ENCODE assay signal across 25 cellular contexts in genomic region chr16:87441886-87442580, GRCh38. TPM values are rescaled to one million over a fixed set of nuclear protein-coding genes. Genes with fewer than 3 reads are reported as not detected.
DNase-seq lines count a peak whose midpoint lies in the region; ATAC-seq, FAIRE-seq and TF ChIP-seq lines count a peak whose summit lies in the region.
"Had no signal": no experiment of that assay in that cellular context is flagged by ENCODE, and none has a peak within 500 bp of the region (broad histone marks: within the 10 kb centered on the region; RNA-seq: fewer than 3 reads in every experiment).

No MANE protein-coding gene starts in this region.

- peak; percentile 36 for DNase-seq in A673 (ENCODE audit: low spot score)
- peak; percentile 59 for DNase-seq in HCEC 1CT
- peak; percentile 39 for DNase-seq in amniotic epithelial cell (ENCODE audit: low read depth)
- DNase-seq in foreskin keratinocyte, result peak in 1 of 2 donors; percentile 19
- no peak for DNase-seq in iPS-NIHi7 (ENCODE audit: extremely low spot score)
- no peak for DNase-seq in DMS153 treated with DMSO at 0.1 percent for 48 hours (lab: John Stamatoyannopoulos, UW; ENCODE audit: unreplicated experiment)
- no peak for DNase-seq in MCF 10A (ENCODE audit: unreplicated experiment)
- no peak for DNase-seq in GM12892 (ENCODE audit: insufficient read length)
- DNase-seq: activated CD4-positive, alpha-beta T cell treated with anti-CD3 and anti-CD28 coated beads for 1 hour; activated naive CD4-positive, alpha-beta T cell treated with anti-CD3 and anti-CD28 coated beads, Interleukin-2, amount 50 U/mL, for 16 hours; activated T-cell treated with anti-CD3 and anti-CD28 coated beads, Interleukin-2, amount 50 U/mL, for 4 hours; C1 segment of cervical spinal cord; erythroblast; NCI-H1694; NCI-H2171; NCI-H526; right cardiac atrium; stimulated activated CD4-positive, alpha-beta T cell treated with anti-CD3 and anti-CD28 coated beads, Interleukin-12 subunit alpha, Interleukin-12 subunit beta, amount 100 ng/mL, for 4 hours; stimulated activated CD4-positive, alpha-beta T cell treated with anti-CD3 and anti-CD28 coated beads, Interleukin-4, amount 100 ng/mL, for 4 hours; SW 1271; upper lobe of left lung had no signal

- H3K4me1 ChIP-seq in A673 (ENCODE audit: insufficient read depth, low read length, poor library complexity, severe bottlenecking) (no peaks in the 10 kb centered on the region), foreskin keratinocyte (no peaks in the 10 kb centered on the region)

- H3K4me3 Mint-ChIP-seq in MCF 10A (ENCODE audit: unreplicated experiment), result no peak overlapping the region
- H3K4me3 Mint-ChIP-seq: activated T-cell treated with anti-CD3 and anti-CD28 coated beads, Interleukin-2, amount 50 U/mL, for 4 hours; memory B cell had no signal

- peak; percentile 45 for ATAC-seq in foreskin keratinocyte
- ATAC-seq: activated T-cell treated with anti-CD3 and anti-CD28 coated beads, Interleukin-2, amount 50 U/mL, for 4 hours; gastroesophageal sphincter; K562 had no signal

- no peak overlapping the region for H3K27ac ChIP-seq in A673 (ENCODE audit: low read depth, low read length, poor library complexity, severe bottlenecking)
- no peak overlapping the region for H3K27ac ChIP-seq in foreskin keratinocyte
- H3K27ac ChIP-seq: gastroesophageal sphincter, upper lobe of left lung had no signal

- no peaks in the 10 kb centered on the region for H3K4me1 Mint-ChIP-seq in MCF 10A (ENCODE audit: insufficient read depth, unreplicated experiment)
- H3K4me1 Mint-ChIP-seq: memory B cell had no signal

- peaks cover 41% of the 10 kb centered on the region for H3K36me3 Mint-ChIP-seq in MCF 10A (ENCODE audit: insufficient read depth, unreplicated experiment)

- TF ChIP-seq CTCF in A673 (conservative IDR thresholded peaks at IDR 0.05; ENCODE audit: low read depth, low read length), result no peak
- no peak for TF ChIP-seq CTCF in foreskin keratinocyte (conservative IDR thresholded peaks at IDR 0.05)
- no peak for TF ChIP-seq CTCF in MCF 10A (IDR thresholded peaks at IDR 0.05; ENCODE audit: unreplicated experiment)

- FAIRE-seq in GM12892 (lab: Jason Lieb, UNC), result no peak
- FAIRE-seq: G401.6, K562 had no signal

- intact Hi-C loops in A673 (cut with micrococcal nuclease; ENCODE audit: unreplicated experiment), result no loop called here
- intact Hi-C loops in MCF 10A (cut with micrococcal nuclease), result no loop called here

- TF ChIP-seq POLR2A in GM12892 (IDR thresholded peaks at IDR 0.05; ENCODE audit: low read depth, low read length), result no peak

- no peak overlapping the region for H3K4me3 ChIP-seq in A673 (ENCODE audit: low read depth, low read length, poor library complexity, severe bottlenecking)
- H3K4me3 ChIP-seq: gastroesophageal sphincter, K562, upper lobe of left lung had no signal

- CTCF ChIA-PET in A673 (lab: Charles Lee) (no interaction called here), MCF 10A (lab: Yijun Ruan, JAX) (interaction anchor here (0.6 kb wide), 1 partner anchor 93 kb away, joined by 3 read pairs; no protein-coding TSS in a partner anchor)

- no peaks in the 10 kb centered on the region for H3K27me3 Mint-ChIP-seq in MCF 10A (ENCODE audit: insufficient read depth, unreplicated experiment)

- POLR2A ChIA-PET in A673 (lab: Charles Lee; ENCODE audit: low non-redundant PET) (no interaction called here), MCF 10A (lab: Yijun Ruan, JAX) (interaction anchor here (1.0 to 1.1 kb wide), 2 partner anchors 9 to 15 kb away, joined by 3 read pairs; no protein-coding TSS in a partner anchor)

- H3K27ac Mint-ChIP-seq in MCF 10A (ENCODE audit: low read depth, unreplicated experiment), result no peak overlapping the region
- H3K27ac Mint-ChIP-seq: memory B cell had no signal

- no TSS peak for BruUV-seq in A673 (replicated peaks; lab: Mats Ljungman, UMichigan)
- BruUV-seq in MCF 10A (replicated peaks; lab: Mats Ljungman, UMichigan), result no TSS peak

- peaks cover 20% of the 10 kb centered on the region for H3K36me3 ChIP-seq in A673 (ENCODE audit: insufficient read depth, low read length, poor library complexity, severe bottlenecking)

- H3K9me3 ChIP-seq in A673 (ENCODE audit: low read depth, low read length, poor library complexity, severe bottlenecking), result no peaks in the 10 kb centered on the region
- H3K9me3 ChIP-seq: gastroesophageal sphincter, upper lobe of left lung had no signal

- no peaks in the 10 kb centered on the region for H3K9me3 Mint-ChIP-seq in MCF 10A (ENCODE audit: unreplicated experiment)
- H3K9me3 Mint-ChIP-seq: activated T-cell treated with anti-CD3 and anti-CD28 coated beads, Interleukin-2, amount 50 U/mL, for 4 hours; memory B cell had no signal

- H3K27me3 ChIP-seq in A673 (replicated peaks; ENCODE audit: insufficient read depth, low read depth, low read length, poor library complexity), result no peaks in the 10 kb centered on the region
- no peaks in the 10 kb centered on the region for H3K27me3 ChIP-seq in foreskin keratinocyte
- H3K27me3 ChIP-seq: gastroesophageal sphincter, upper lobe of left lung had no signal

RNA-seq across cellular contexts. Expression of gene MAP1LC3B, which starts 49.9 kb away (rescaled TPM):
- 68.6 and 74.7 TPM in 2 replicates for total RNA-seq in A673 (2021)
- 38.5 and 44.2 TPM in 2 replicates for total RNA-seq in foreskin keratinocyte
- 47.0 and 51.8 TPM in 2 replicates for polyA plus RNA-seq in foreskin keratinocyte
- 271 and 348 TPM in 2 replicates for total RNA-seq in MCF 10A (2022)
- polyA plus RNA-seq in GM12892 (2012; ENCODE audit: missing spikeins), result 34.6 TPM

RNA-seq across cellular contexts. Expression of gene ZCCHC14, which starts 50.8 kb away (rescaled TPM):
- 30.3 and 32.3 TPM in 2 replicates for total RNA-seq in A673 (2021)
- 8.4 and 8.5 TPM in 2 replicates for total RNA-seq in foreskin keratinocyte
- polyA plus RNA-seq in foreskin keratinocyte, result 2.6 and 2.8 TPM in 2 replicates
- total RNA-seq in MCF 10A (2022), result 23.3 and 28.2 TPM in 2 replicates
- 0.30 TPM for polyA plus RNA-seq in GM12892 (2012; ENCODE audit: missing spikeins)

RNA-seq across cellular contexts. Expression of gene FBXO31, which starts 58.5 kb away (rescaled TPM):
- total RNA-seq in A673 (2021), result 32.2 and 34.3 TPM in 2 replicates
- total RNA-seq in foreskin keratinocyte, result 17.5 and 18.1 TPM in 2 replicates
- polyA plus RNA-seq in foreskin keratinocyte, result 10.2 and 12.8 TPM in 2 replicates
- total RNA-seq in MCF 10A (2022), result 43.2 and 53.9 TPM in 2 replicates
- polyA plus RNA-seq in GM12892 (2012; ENCODE audit: missing spikeins), result 10.6 TPM

Comparison
In these comparisons a context has a peak if more than half of its experiments do, and no peak if none do; other contexts are left out.
1. DNase-seq: peak in A673 (single experiment), HCEC 1CT (single experiment) and amniotic epithelial cell (single experiment); none in iPS-NIHi7 (single experiment), DMS153 treated with DMSO at 0.1 percent for 48 hours (single experiment), MCF 10A (single experiment) and GM12892 (single experiment).